Comparison of ENCODE assay signal across 8 cellular contexts in the genomic region with DNA sequence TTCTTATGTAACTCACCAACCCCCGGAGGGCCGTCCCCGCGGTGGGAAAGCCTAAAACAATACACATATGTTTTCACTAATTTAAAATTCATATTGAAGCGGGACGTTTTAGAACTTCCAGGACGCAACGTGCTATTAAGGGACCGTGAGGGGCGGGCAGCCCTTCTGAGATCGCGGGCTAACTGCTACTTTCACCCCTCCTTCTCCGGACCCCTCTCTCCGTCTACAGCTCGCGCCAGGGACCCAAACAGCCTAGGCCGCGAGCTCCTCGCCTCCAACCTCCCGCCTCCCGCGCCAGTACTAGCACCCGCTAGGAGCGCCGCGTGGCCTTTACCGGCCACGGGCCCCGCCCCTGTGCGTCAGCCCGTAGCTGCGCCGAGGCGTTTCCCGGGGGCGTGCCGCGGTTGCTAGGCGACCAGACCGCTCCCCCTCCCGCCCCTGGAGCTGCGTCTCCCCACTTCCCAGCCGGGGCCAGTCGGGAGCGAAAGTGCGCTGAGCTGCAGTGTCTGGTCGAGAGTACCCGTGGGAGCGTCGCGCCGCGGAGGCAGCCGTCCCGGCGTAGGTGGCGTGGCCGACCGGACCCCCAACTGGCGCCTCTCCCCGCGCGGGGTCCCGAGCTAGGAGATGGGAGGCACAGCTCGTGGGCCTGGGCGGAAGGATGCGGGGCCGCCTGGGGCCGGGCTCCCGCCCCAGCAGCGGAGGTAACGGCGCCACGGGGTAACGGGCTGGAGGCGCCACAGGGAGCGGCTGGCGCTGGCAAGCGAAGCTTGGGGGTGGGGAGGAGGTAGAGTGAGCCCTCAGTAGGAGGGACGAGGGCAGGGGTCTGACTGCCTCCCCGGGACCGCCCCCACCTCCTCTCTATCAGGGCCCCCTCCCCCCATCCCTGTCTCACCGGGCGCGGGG. TPM values are rescaled to one million over a fixed set of nuclear protein-coding genes. Genes with fewer than 3 reads are reported as not detected.
DNase-seq lines count a peak whose midpoint lies in the region; ATAC-seq and FAIRE-seq lines count a peak whose summit lies in the region.

A gene (plus strand): TSS at position 457 of the 903 bp plus-strand sequence. CDS start 168 bp downstream, at position 625.

- intact Hi-C loops in activated T-helper 1 cell treated with anti-CD3 and anti-CD28 coated beads, Interleukin-12 subunit alpha, Interleukin-12 subunit beta, Interleukin-2, Interleukin-4 antibody, amounts not matched to agents 30 ng/mL and 10 ng/mL and 1 ng/mL, durations not matched to agents 14 hours and 24 hours and 36 hours (cut with micrococcal nuclease): loop anchor here (1.0 to 10.0 kb wide), 7 partner anchors 23 to 419 kb away; a partner anchor contains a TSS

- no peaks in the 10 kb centered on the region for H3K79me2 ChIP-seq in Karpas-422 (ENCODE audit: low read length)

- no peak within 1 kb of the TSS for H3K27ac ChIP-seq in Karpas-422 (ENCODE audit: low read length)

- peak; percentile 21 for FAIRE-seq in RCC 7860 (lab: Jason Lieb, UNC)

- H3K36me3 Mint-ChIP-seq in activated T-helper 1 cell treated with anti-CD3 and anti-CD28 coated beads, Interleukin-12 subunit alpha, Interleukin-12 subunit beta, Interleukin-2, Interleukin-4 antibody, amounts not matched to agents 30 ng/mL and 10 ng/mL and 1 ng/mL, durations not matched to agents 14 hours and 24 hours and 36 hours (ENCODE audit: low read depth): peaks cover 10% of the 10 kb centered on the region
- H3K36me3 Mint-ChIP-seq in naive B cell: no peaks in the 10 kb centered on the region
- H3K36me3 Mint-ChIP-seq in stimulated activated effector memory CD8-positive, alpha-beta T cell treated with anti-CD3 and anti-CD28 coated beads, Interleukin-12 subunit alpha, Interleukin-12 subunit beta, amount 100 ng/mL, for 72 hours: peaks cover 12% of the 10 kb centered on the region

- H3K4me1 Mint-ChIP-seq in activated T-helper 1 cell treated with anti-CD3 and anti-CD28 coated beads, Interleukin-12 subunit alpha, Interleukin-12 subunit beta, Interleukin-2, Interleukin-4 antibody, amounts not matched to agents 30 ng/mL and 10 ng/mL and 1 ng/mL, durations not matched to agents 14 hours and 24 hours and 36 hours (ENCODE audit: low read depth): peaks cover 38% of the 10 kb centered on the region
- peaks cover 13 to 23% (median 21%) of the 10 kb centered on the region in 3 donors for H3K4me1 Mint-ChIP-seq in naive B cell
- peaks cover 21% of the 10 kb centered on the region for H3K4me1 Mint-ChIP-seq in stimulated activated effector memory CD8-positive, alpha-beta T cell treated with anti-CD3 and anti-CD28 coated beads, Interleukin-12 subunit alpha, Interleukin-12 subunit beta, amount 100 ng/mL, for 72 hours

- peak within 1 kb of the TSS; percentile 75 for H3K9ac ChIP-seq in Karpas-422 (ENCODE audit: low read length)

- peak within 1 kb of the TSS; percentile 89 for H3K4me3 Mint-ChIP-seq in activated T-helper 1 cell treated with anti-CD3 and anti-CD28 coated beads, Interleukin-12 subunit alpha, Interleukin-12 subunit beta, Interleukin-2, Interleukin-4 antibody, amounts not matched to agents 30 ng/mL and 10 ng/mL and 1 ng/mL, durations not matched to agents 14 hours and 24 hours and 36 hours
- peak within 1 kb of the TSS; percentile 90 to 95 (median 91) for H3K4me3 Mint-ChIP-seq in naive B cell
- peak within 1 kb of the TSS; percentile 81 for H3K4me3 Mint-ChIP-seq in stimulated activated effector memory CD8-positive, alpha-beta T cell treated with anti-CD3 and anti-CD28 coated beads, Interleukin-12 subunit alpha, Interleukin-12 subunit beta, amount 100 ng/mL, for 72 hours

- H3K9me3 ChIP-seq in Karpas-422 (ENCODE audit: low read length): no peaks in the 10 kb centered on the region

- peak within 1 kb of the TSS; percentile 95 for H3K27ac Mint-ChIP-seq in activated T-helper 1 cell treated with anti-CD3 and anti-CD28 coated beads, Interleukin-12 subunit alpha, Interleukin-12 subunit beta, Interleukin-2, Interleukin-4 antibody, amounts not matched to agents 30 ng/mL and 10 ng/mL and 1 ng/mL, durations not matched to agents 14 hours and 24 hours and 36 hours
- H3K27ac Mint-ChIP-seq in naive B cell: peak within 1 kb of the TSS; percentile 17 to 94 (median 80)
- peak within 1 kb of the TSS; percentile 80 for H3K27ac Mint-ChIP-seq in stimulated activated effector memory CD8-positive, alpha-beta T cell treated with anti-CD3 and anti-CD28 coated beads, Interleukin-12 subunit alpha, Interleukin-12 subunit beta, amount 100 ng/mL, for 72 hours

- H3K4me3 ChIP-seq in Karpas-422 (ENCODE audit: low read length): peak within 1 kb of the TSS; percentile 75

- no peaks in the 10 kb centered on the region for H3K27me3 ChIP-seq in Karpas-422 (ENCODE audit: low read length)

- DNase-seq in Daoy (ENCODE audit: low read depth): peak; percentile 98
- DNase-seq in Karpas-422: peak; percentile 94
- DNase-seq in RCC 7860 (ENCODE audit: low spot score): peak; percentile 88
- DNase-seq in activated T-helper 1 cell treated with anti-CD3 and anti-CD28 coated beads, Interleukin-12 subunit alpha, Interleukin-12 subunit beta, Interleukin-2, Interleukin-4 antibody, amounts not matched to agents 30 ng/mL and 10 ng/mL and 1 ng/mL, durations not matched to agents 14 hours and 24 hours and 36 hours (ENCODE audit: low spot score): peak; percentile 95
- DNase-seq in fibroblast of gingiva (ENCODE audit: low read depth): peak; percentile 93
- DNase-seq in naive B cell: peak; percentile 84
- DNase-seq in stimulated activated effector memory CD8-positive, alpha-beta T cell treated with anti-CD3 and anti-CD28 coated beads, Interleukin-12 subunit alpha, Interleukin-12 subunit beta, amount 100 ng/mL, for 72 hours (ENCODE audit: low spot score in 2 of 2): peak; percentile 89 to 97

- H4K20me1 ChIP-seq in Karpas-422 (ENCODE audit: insufficient read depth, low read depth, low read length): no peaks in the 10 kb centered on the region

- H3K9me3 Mint-ChIP-seq in activated T-helper 1 cell treated with anti-CD3 and anti-CD28 coated beads, Interleukin-12 subunit alpha, Interleukin-12 subunit beta, Interleukin-2, Interleukin-4 antibody, amounts not matched to agents 30 ng/mL and 10 ng/mL and 1 ng/mL, durations not matched to agents 14 hours and 24 hours and 36 hours: no peaks in the 10 kb centered on the region
- no peaks in the 10 kb centered on the region for H3K9me3 Mint-ChIP-seq in naive B cell
- no peaks in the 10 kb centered on the region for H3K9me3 Mint-ChIP-seq in stimulated activated effector memory CD8-positive, alpha-beta T cell treated with anti-CD3 and anti-CD28 coated beads, Interleukin-12 subunit alpha, Interleukin-12 subunit beta, amount 100 ng/mL, for 72 hours

- peaks cover 7% of the 10 kb centered on the region for H3K27me3 Mint-ChIP-seq in activated T-helper 1 cell treated with anti-CD3 and anti-CD28 coated beads, Interleukin-12 subunit alpha, Interleukin-12 subunit beta, Interleukin-2, Interleukin-4 antibody, amounts not matched to agents 30 ng/mL and 10 ng/mL and 1 ng/mL, durations not matched to agents 14 hours and 24 hours and 36 hours (ENCODE audit: insufficient read depth)
- H3K27me3 Mint-ChIP-seq in naive B cell: peaks cover 4 to 9% (median 5%) of the 10 kb centered on the region in 3 donors

- peak within 1 kb of the TSS; percentile 95 for H2AFZ ChIP-seq in Karpas-422 (ENCODE audit: low read length)

- peak within 1 kb of the TSS; percentile 80 for H3K4me2 ChIP-seq in Karpas-422 (ENCODE audit: low read depth, low read length, poor library complexity, severe bottlenecking)

- H3K36me3 ChIP-seq in Karpas-422 (ENCODE audit: insufficient read depth, low read length): no peaks in the 10 kb centered on the region

- H3K9me2 ChIP-seq in Karpas-422 (replicated peaks; ENCODE audit: insufficient read depth, low read length): no peaks in the 10 kb centered on the region

- ATAC-seq in GM21825 (IDR thresholded peaks at IDR 0.05; ENCODE audit: unreplicated experiment) (peak; percentile 86), naive B cell (ENCODE audit: low read depth in 2 of 2) (peak; percentile 89 to 90)
- ATAC-seq in stimulated activated effector memory CD8-positive, alpha-beta T cell treated with anti-CD3 and anti-CD28 coated beads, Interleukin-12 subunit alpha, Interleukin-12 subunit beta, amount 100 ng/mL, for 72 hours: peak; percentile 97

- H3K4me1 ChIP-seq in Karpas-422 (ENCODE audit: low read length): peaks cover 29% of the 10 kb centered on the region

RNA-seq across cellular contexts. Expression of the gene that starts here (rescaled TPM):
- 15.8 and 16.9 TPM in 2 replicates for total RNA-seq in Daoy (2014; rRNA removed; shearing (Covaris generic))
- 0.93 and 2.4 TPM in 2 replicates for total RNA-seq in Karpas-422 (2014; rRNA removed; shearing (Covaris generic); ENCODE audit: low replicate concordance)
- 22.1 and 23.3 TPM in 2 replicates for total RNA-seq in activated T-helper 1 cell treated with anti-CD3 and anti-CD28 coated beads, Interleukin-12 subunit alpha, Interleukin-12 subunit beta, Interleukin-2, Interleukin-4 antibody, amounts not matched to agents 30 ng/mL and 10 ng/mL and 1 ng/mL, durations not matched to agents 14 hours and 24 hours and 36 hours
- not detected for polyA plus RNA-seq in naive B cell (ENCODE audit: low read depth in 6 of 6)

Comparison
In these comparisons a context has a peak if more than half of its experiments do, and no peak if none do; other contexts are left out.
1. Peak in DNase-seq and ATAC-seq in naive B cell; RNA of the gene not detected or under 1 TPM.